1 cellular context compared by ENCODE assay signal in the genomic region with DNA sequence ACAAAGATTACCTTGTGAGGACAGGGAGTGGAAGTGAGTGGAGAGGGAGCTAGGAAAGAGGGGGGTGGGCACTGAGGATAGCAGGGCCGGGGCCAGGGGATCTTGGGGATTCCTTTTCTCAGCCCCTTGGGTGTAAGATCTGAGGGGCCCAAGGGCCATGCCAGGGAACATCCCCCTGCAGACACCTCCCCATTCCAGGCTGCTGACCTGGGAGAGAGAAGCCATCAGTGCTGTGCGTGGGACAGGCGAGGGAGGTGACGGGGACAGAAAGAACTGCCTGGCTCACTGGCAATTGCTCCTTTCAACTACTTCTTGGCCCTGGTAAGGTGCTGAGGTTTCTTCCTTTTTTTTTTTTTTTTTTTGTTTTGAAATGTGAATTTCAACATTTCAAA.
TF ChIP-seq lines count a peak whose summit lies in the region.

No MANE protein-coding gene starts in this region.

TF ChIP-seq in SK-N-SH treated with all-trans-retinoic acid at 6 μM for 48 hours, 23 proteins besides CTCF, POLR2A, EP300 and RAD21 (continued from another document):
- TF ChIP-seq, protein P1, sequence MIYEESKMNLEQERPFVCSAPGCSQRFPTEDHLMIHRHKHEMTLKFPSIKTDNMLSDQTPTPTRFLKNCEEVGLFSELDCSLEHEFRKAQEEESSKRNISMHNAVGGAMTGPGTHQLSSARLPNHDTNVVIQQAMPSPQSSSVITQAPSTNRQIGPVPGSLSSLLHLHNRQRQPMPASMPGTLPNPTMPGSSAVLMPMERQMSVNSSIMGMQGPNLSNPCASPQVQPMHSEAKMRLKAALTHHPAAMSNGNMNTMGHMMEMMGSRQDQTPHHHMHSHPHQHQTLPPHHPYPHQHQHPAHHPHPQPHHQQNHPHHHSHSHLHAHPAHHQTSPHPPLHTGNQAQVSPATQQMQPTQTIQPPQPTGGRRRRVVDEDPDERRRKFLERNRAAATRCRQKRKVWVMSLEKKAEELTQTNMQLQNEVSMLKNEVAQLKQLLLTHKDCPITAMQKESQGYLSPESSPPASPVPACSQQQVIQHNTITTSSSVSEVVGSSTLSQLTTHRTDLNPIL (CRISPR knock-in tag; IDR thresholded peaks at IDR 0.05; ENCODE audit: low read depth), result no peak
- TF ChIP-seq ZFP30 (CRISPR knock-in tag; IDR thresholded peaks at IDR 0.05) (no peak), OSR1 (CRISPR knock-in tag; IDR thresholded peaks at IDR 0.05) (no peak), ZFP3 (CRISPR knock-in tag; IDR thresholded peaks at IDR 0.05) (no peak), ZC3H10 (CRISPR knock-in tag; IDR thresholded peaks at IDR 0.05) (no peak), RARB (CRISPR knock-in tag; IDR thresholded peaks at IDR 0.05) (no peak), SNAI2 (CRISPR knock-in tag; IDR thresholded peaks at IDR 0.05) (no peak), ESRRG (CRISPR knock-in tag; IDR thresholded peaks at IDR 0.05) (no peak), GLIS3 (CRISPR knock-in tag; IDR thresholded peaks at IDR 0.05) (no peak), ARNTL (CRISPR knock-in tag; IDR thresholded peaks at IDR 0.05; ENCODE audit: borderline replicate concordance, low read depth) (no peak), ZNF70 (CRISPR knock-in tag; IDR thresholded peaks at IDR 0.05) (no peak), TCF4 (CRISPR knock-in tag; IDR thresholded peaks at IDR 0.05; ENCODE audit: borderline replicate concordance) (no peak)
- TF ChIP-seq, protein P2, sequence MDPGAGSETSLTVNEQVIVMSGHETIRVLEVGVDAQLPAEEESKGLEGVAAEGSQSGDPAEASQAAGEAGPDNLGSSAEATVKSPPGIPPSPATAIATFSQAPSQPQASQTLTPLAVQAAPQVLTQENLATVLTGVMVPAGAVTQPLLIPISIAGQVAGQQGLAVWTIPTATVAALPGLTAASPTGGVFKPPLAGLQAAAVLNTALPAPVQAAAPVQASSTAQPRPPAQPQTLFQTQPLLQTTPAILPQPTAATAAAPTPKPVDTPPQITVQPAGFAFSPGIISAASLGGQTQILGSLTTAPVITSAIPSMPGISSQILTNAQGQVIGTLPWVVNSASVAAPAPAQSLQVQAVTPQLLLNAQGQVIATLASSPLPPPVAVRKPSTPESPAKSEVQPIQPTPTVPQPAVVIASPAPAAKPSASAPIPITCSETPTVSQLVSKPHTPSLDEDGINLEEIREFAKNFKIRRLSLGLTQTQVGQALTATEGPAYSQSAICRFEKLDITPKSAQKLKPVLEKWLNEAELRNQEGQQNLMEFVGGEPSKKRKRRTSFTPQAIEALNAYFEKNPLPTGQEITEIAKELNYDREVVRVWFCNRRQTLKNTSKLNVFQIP (CRISPR knock-in tag; IDR thresholded peaks at IDR 0.05; ENCODE audit: borderline replicate concordance, low read depth), result no peak
